Comparison of ENCODE assay signal across 1 cellular context in the genomic region with DNA sequence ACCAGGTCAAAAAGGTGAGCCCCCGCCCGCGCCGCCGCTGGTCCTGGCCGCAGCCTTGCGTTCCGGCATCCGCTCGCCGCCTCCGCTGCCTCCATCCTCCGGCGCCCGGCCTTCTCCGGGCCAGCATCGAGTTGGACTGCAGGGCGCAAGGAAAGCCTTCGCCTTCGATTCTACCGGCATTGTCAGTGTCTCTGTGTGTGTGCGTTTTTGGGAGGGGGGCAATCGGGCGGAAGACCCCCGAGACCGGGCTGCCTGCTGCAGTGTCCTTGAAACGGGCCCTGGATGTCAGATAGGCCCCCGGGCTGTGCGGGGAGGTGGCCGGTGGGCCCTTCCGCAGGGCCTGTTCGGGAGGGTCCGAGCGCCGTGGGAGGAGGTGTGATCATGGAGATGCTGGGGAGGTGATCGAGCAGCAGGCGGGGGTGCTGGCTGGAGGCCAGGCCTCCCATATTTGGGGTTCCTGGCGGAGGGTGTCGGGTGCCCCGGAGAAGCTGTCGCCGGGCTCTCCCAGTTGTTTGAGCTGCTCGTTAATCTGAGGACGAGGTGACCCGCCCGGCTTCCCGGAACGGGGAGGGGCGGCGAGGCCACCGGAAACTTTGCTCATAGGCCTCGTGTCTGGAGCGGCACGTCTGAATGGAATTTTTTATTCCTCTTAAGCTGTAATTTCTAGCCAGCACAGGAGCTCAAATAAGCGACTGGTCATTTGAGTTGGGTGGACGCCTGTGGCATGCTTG.
TF ChIP-seq lines count a peak whose summit lies in the region.

No MANE protein-coding gene starts in this region.

TF ChIP-seq in neural cell, 6 proteins besides CTCF, POLR2A, EP300 and RAD21 (continued from another document):
- peak; percentile 48 for TF ChIP-seq MXI1 (conservative IDR thresholded peaks at IDR 0.05; ENCODE audit: poor library complexity, severe bottlenecking)
- TF ChIP-seq POLR2AphosphoS5 (IDR thresholded peaks at IDR 0.05), result no peak
- TF ChIP-seq SMC3 (conservative IDR thresholded peaks at IDR 0.05; ENCODE audit: poor library complexity), result no peak
- peak; percentile 37 for TF ChIP-seq TAF1 (IDR thresholded peaks at IDR 0.05; ENCODE audit: low read depth)
